ENCODE assay signal across 15 cellular contexts in the genomic region with DNA sequence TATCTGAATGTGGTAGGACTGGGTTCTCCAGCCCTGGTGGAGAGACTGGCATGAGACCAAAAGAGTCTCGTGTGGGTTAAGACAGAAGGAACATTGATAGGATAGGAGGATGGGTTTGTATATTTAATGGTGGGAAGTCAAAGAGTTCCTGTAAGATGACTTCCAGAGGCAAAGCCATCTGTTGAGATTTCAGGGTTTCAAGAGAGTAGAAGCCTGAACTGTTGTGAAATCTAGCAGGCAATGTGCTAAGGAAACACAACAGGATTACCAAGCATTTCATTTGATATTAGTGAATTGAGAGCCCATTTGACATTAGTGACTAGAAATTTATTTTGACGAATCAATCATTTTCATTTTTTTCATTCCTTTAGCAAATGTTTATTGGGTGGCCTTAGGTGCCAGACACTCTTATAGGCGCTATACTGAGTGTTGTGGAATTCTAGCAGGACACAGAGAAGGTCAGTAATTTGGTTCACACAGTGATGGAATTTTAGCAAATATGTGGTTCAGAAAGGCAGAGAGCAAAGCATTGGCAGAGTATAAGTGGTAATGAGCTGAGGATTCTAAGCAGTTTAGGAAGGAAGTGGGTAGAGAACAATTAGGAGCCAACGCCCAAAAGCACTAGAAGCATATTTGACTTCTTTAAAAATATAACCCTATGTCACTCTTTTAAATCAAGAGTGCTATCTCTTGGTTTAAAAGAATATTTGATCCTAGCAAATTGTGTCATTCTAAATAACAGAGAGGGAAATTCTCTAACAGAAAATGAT.
DNase-seq lines count a peak whose midpoint lies in the region; ATAC-seq and TF ChIP-seq lines count a peak whose summit lies in the region.
"Had no signal": no experiment of that assay in that cellular context is flagged by ENCODE, and none has a peak within 500 bp of the region (broad histone marks: within the 10 kb centered on the region; RNA-seq: fewer than 3 reads in every experiment).

No MANE protein-coding gene starts in this region.

- peaks cover 9% of the 10 kb centered on the region for H3K27me3 Mint-ChIP-seq in CD4-positive, CD25-positive, alpha-beta regulatory T cell
- no peaks in the 10 kb centered on the region for H3K27me3 Mint-ChIP-seq in activated CD8-positive, alpha-beta T cell treated with anti-CD3 and anti-CD28 coated beads, Interleukin-2, amount 10 ng/mL, durations not matched to agents 7 days and 5 days (ENCODE audit: low read depth)

- H3K9me3 ChIP-seq in CD4-positive, CD25-positive, alpha-beta regulatory T cell (ENCODE audit: control insufficient read depth in 2 of 2, low read length in 2 of 2) = peaks cover 8 to 10% of the 10 kb centered on the region in 2 experiments
- H3K9me3 ChIP-seq: gastrocnemius medialis had no signal

- ATAC-seq in CD4-positive, CD25-positive, alpha-beta regulatory T cell (ENCODE audit: low read depth in 2 of 2) = peak; percentile 97 to 98
- ATAC-seq in activated CD8-positive, alpha-beta T cell treated with anti-CD3 and anti-CD28 coated beads, Interleukin-2, amount 10 ng/mL, durations not matched to agents 7 days and 5 days = peak; percentile 77
- ATAC-seq: gastrocnemius medialis had no signal

- H3K36me3 Mint-ChIP-seq in CD4-positive, CD25-positive, alpha-beta regulatory T cell = peaks cover 12% of the 10 kb centered on the region
- H3K36me3 Mint-ChIP-seq in activated CD8-positive, alpha-beta T cell treated with anti-CD3 and anti-CD28 coated beads, Interleukin-2, amount 10 ng/mL, durations not matched to agents 7 days and 5 days (ENCODE audit: low read depth) = peaks cover 10% of the 10 kb centered on the region
- H3K36me3 Mint-ChIP-seq: neural progenitor cell had no signal

- H3K27ac ChIP-seq in CD4-positive, CD25-positive, alpha-beta regulatory T cell (ENCODE audit: insufficient read depth, low read length, poor library complexity, severe bottlenecking) = peak overlapping the region; percentile 69
- peak overlapping the region in 1 of 2 donors; percentile 22 for H3K27ac ChIP-seq in coronary artery
- H3K27ac ChIP-seq: gastrocnemius medialis, neural progenitor cell had no signal

- peaks cover 13 to 28% (median 17%) of the 10 kb centered on the region in 4 donors for H3K4me1 Mint-ChIP-seq in CD4-positive, CD25-positive, alpha-beta regulatory T cell
- peaks cover 18% of the 10 kb centered on the region for H3K4me1 Mint-ChIP-seq in activated CD8-positive, alpha-beta T cell treated with anti-CD3 and anti-CD28 coated beads, Interleukin-2, amount 10 ng/mL, durations not matched to agents 7 days and 5 days (ENCODE audit: low read depth)
- H3K4me1 Mint-ChIP-seq: neural progenitor cell had no signal

- peak in 2 of 3 donors; percentile 68 to 86 for DNase-seq in CD4-positive, CD25-positive, alpha-beta regulatory T cell
- DNase-seq in LHCN-M2 (ENCODE audit: low read depth) (peak; percentile 50), myocyte (ENCODE audit: low read depth) (peak; percentile 48), kidney tubule cell (ENCODE audit: low spot score) (no peak), NCI-H1417 treated with DMSO at 0.1 percent for 48 hours (lab: John Stamatoyannopoulos, UW) (no peak), coronary artery (ENCODE audit: low spot score) (no peak), SK-N-DZ (ENCODE audit: low spot score) (no peak)
- no peak for DNase-seq in activated CD8-positive, alpha-beta T cell treated with anti-CD3 and anti-CD28 coated beads, Interleukin-2, amount 10 ng/mL, durations not matched to agents 7 days and 5 days
- DNase-seq: gastrocnemius medialis, kidney glomerular epithelial cell, NCI-H1105, NCI-H524 treated with DMSO at 0.1 percent for 48 hours, small intestine had no signal

- POLR2A ChIA-PET in activated CD8-positive, alpha-beta T cell treated with anti-CD3 and anti-CD28 coated beads, Interleukin-2, amount 10 ng/mL, durations not matched to agents 7 days and 5 days (lab: Charles Lee) = no interaction called here

- no peak overlapping the region for H3K4me3 Mint-ChIP-seq in CD4-positive, CD25-positive, alpha-beta regulatory T cell
- H3K4me3 Mint-ChIP-seq in activated CD8-positive, alpha-beta T cell treated with anti-CD3 and anti-CD28 coated beads, Interleukin-2, amount 10 ng/mL, durations not matched to agents 7 days and 5 days = no peak overlapping the region
- H3K4me3 Mint-ChIP-seq: dendritic cell treated with granulocyte-macrophage colony-stimulating factor and Interleukin-4, amounts not matched to agents 40 ng/mL and 50 ng/mL, for 4 days; neural progenitor cell had no signal

- H3K27me3 ChIP-seq in CD4-positive, CD25-positive, alpha-beta regulatory T cell (ENCODE audit: control insufficient read depth, insufficient read depth, low read length) = no peaks in the 10 kb centered on the region
- H3K27me3 ChIP-seq: gastrocnemius medialis, neural progenitor cell had no signal

- peak overlapping the region; percentile 66 for H3K4me3 ChIP-seq in CD4-positive, CD25-positive, alpha-beta regulatory T cell (ENCODE audit: low read depth, low read length)
- no peak overlapping the region for H3K4me3 ChIP-seq in coronary artery
- H3K4me3 ChIP-seq: gastrocnemius medialis, neural progenitor cell had no signal

- TF ChIP-seq CTCF in coronary artery (IDR thresholded peaks at IDR 0.05) = no peak

- peaks cover 0 to 10% (median 5%) of the 10 kb centered on the region in 7 donors for H3K9me3 Mint-ChIP-seq in CD4-positive, CD25-positive, alpha-beta regulatory T cell
- H3K9me3 Mint-ChIP-seq in activated CD8-positive, alpha-beta T cell treated with anti-CD3 and anti-CD28 coated beads, Interleukin-2, amount 10 ng/mL, durations not matched to agents 7 days and 5 days (ENCODE audit: insufficient read depth) = peaks cover 5% of the 10 kb centered on the region

- H3K27ac Mint-ChIP-seq in CD4-positive, CD25-positive, alpha-beta regulatory T cell = no peak overlapping the region
- no peak overlapping the region for H3K27ac Mint-ChIP-seq in activated CD8-positive, alpha-beta T cell treated with anti-CD3 and anti-CD28 coated beads, Interleukin-2, amount 10 ng/mL, durations not matched to agents 7 days and 5 days
- H3K27ac Mint-ChIP-seq: dendritic cell treated with granulocyte-macrophage colony-stimulating factor and Interleukin-4, amounts not matched to agents 40 ng/mL and 50 ng/mL, for 4 days; neural progenitor cell had no signal

- CTCF ChIA-PET in activated CD8-positive, alpha-beta T cell treated with anti-CD3 and anti-CD28 coated beads, Interleukin-2, amount 10 ng/mL, durations not matched to agents 7 days and 5 days (lab: Charles Lee) = no interaction called here

- no peaks in the 10 kb centered on the region for H3K36me3 ChIP-seq in CD4-positive, CD25-positive, alpha-beta regulatory T cell (ENCODE audit: control insufficient read depth, insufficient read depth, low read length)
- H3K36me3 ChIP-seq: gastrocnemius medialis, neural progenitor cell had no signal

- peaks cover 41% of the 10 kb centered on the region for H3K4me1 ChIP-seq in CD4-positive, CD25-positive, alpha-beta regulatory T cell (ENCODE audit: control insufficient read depth, insufficient read depth, low read length, poor library complexity, severe bottlenecking)
- H3K4me1 ChIP-seq: gastrocnemius medialis, neural progenitor cell had no signal

Comparison
In these comparisons a context has a peak if more than half of its experiments do, and no peak if none do; other contexts are left out.
1. DNase-seq: peak in CD4-positive, CD25-positive, alpha-beta regulatory T cell (2 of 3), LHCN-M2 (single experiment) and myocyte (single experiment); none in activated CD8-positive, alpha-beta T cell treated with anti-CD3 and anti-CD28 coated beads, Interleukin-2, amount 10 ng/mL, durations not matched to agents 7 days and 5 days (single experiment), kidney tubule cell (single experiment), NCI-H1417 treated with DMSO at 0.1 percent for 48 hours (single experiment), coronary artery (single experiment) and SK-N-DZ (single experiment).